Comparison of ENCODE assay signal across 10 cellular contexts in the genomic region with DNA sequence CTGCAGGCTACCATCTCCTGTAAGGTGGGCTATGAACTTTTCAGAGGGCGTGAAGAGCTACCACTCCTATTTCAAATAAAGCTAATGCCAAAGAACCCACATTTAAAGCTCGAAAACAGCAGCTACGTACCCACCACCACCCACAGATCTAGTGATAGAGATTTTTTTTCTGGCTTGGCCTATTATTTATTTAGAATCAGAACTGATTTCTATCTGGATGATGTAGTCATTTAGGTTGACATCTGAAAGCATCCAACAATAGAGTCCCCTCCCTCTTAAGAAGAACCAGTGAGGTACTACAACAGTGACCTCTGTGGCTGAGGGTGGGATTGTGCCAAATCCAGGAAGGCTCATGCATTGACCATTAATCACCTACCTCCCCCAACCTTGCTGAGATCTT.
DNase-seq lines count a peak whose midpoint lies in the region; ATAC-seq and TF ChIP-seq lines count a peak whose summit lies in the region.
"Had no signal": no experiment of that assay in that cellular context is flagged by ENCODE, and none has a peak within 500 bp of the region (broad histone marks: within the 10 kb centered on the region; RNA-seq: fewer than 3 reads in every experiment).

No MANE protein-coding gene starts in this region.

- peaks cover 20% of the 10 kb centered on the region for H3K9me3 Mint-ChIP-seq in activated CD4-positive, alpha-beta T cell treated with anti-CD3 and anti-CD28 coated beads, Interleukin-2, amount 10 ng/mL, durations not matched to agents 24 days and 14 days
- H3K9me3 Mint-ChIP-seq in stimulated activated effector memory CD8-positive, alpha-beta T cell treated with anti-CD3 and anti-CD28 coated beads, Interleukin-12 subunit alpha, Interleukin-12 subunit beta, amount 100 ng/mL, for 72 hours, result peaks cover 14% of the 10 kb centered on the region

- H3K4me2 ChIP-seq in MM.1S (ENCODE audit: low read depth, low read length), result peak overlapping the region; percentile 74; the same call in 1 of the 2 replicates

- no peak for TF ChIP-seq EP300 in stomach (IDR thresholded peaks at IDR 0.05)

- H3K27me3 ChIP-seq in MM.1S (replicated peaks; ENCODE audit: insufficient read depth, low read length) (no peaks in the 10 kb centered on the region), stomach (no peaks in the 10 kb centered on the region)

- H3K27ac ChIP-seq in MM.1S (ENCODE audit: low read length) (peak overlapping the region; percentile 48; the same call in 1 of the 2 replicates), stomach (no peak overlapping the region)

- ATAC-seq in stimulated activated effector memory CD8-positive, alpha-beta T cell treated with anti-CD3 and anti-CD28 coated beads, Interleukin-12 subunit alpha, Interleukin-12 subunit beta, amount 100 ng/mL, for 72 hours, result peak; percentile 31

- H3K36me3 Mint-ChIP-seq in activated CD4-positive, alpha-beta T cell treated with anti-CD3 and anti-CD28 coated beads, Interleukin-2, amount 10 ng/mL, durations not matched to agents 24 days and 14 days (ENCODE audit: low read depth), result peaks cover 10% of the 10 kb centered on the region
- H3K36me3 Mint-ChIP-seq in stimulated activated effector memory CD8-positive, alpha-beta T cell treated with anti-CD3 and anti-CD28 coated beads, Interleukin-12 subunit alpha, Interleukin-12 subunit beta, amount 100 ng/mL, for 72 hours, result no peaks in the 10 kb centered on the region

- H2AFZ ChIP-seq in MM.1S (ENCODE audit: low read length), result peak overlapping the region; percentile 56; the same call in 1 of the 2 replicates

- H3K4me1 ChIP-seq in MM.1S (ENCODE audit: low read length) (peaks cover 19% of the 10 kb centered on the region), stomach (no peaks in the 10 kb centered on the region)

- DNase-seq in activated CD4-positive, alpha-beta T cell treated with anti-CD3 and anti-CD28 coated beads, Interleukin-2, amount 10 ng/mL, durations not matched to agents 24 days and 14 days, result no peak
- DNase-seq in activated CD4-positive, alpha-beta T cell treated with anti-CD3 and anti-CD28 coated beads for 4 hours, result no peak
- DNase-seq in MM.1S (no peak), dermis blood vessel endothelial cell (peak; percentile 19), stomach (no peak), ACHN (no peak), NCI-H345 (lab: John Stamatoyannopoulos, UW) (no peak)
- no peak for DNase-seq in stimulated activated effector memory CD8-positive, alpha-beta T cell treated with anti-CD3 and anti-CD28 coated beads, Interleukin-12 subunit alpha, Interleukin-12 subunit beta, amount 100 ng/mL, for 72 hours (ENCODE audit: low spot score in 2 of 2)
- DNase-seq: activated CD8-positive, alpha-beta memory T cell treated with anti-CD3 and anti-CD28 coated beads, Interleukin-2, amount 50 U/mL, for 48 hours; NCI-H774 had no signal

- H3K27ac Mint-ChIP-seq in activated CD4-positive, alpha-beta T cell treated with anti-CD3 and anti-CD28 coated beads, Interleukin-2, amount 10 ng/mL, durations not matched to agents 24 days and 14 days, result no peak overlapping the region
- H3K27ac Mint-ChIP-seq in stimulated activated effector memory CD8-positive, alpha-beta T cell treated with anti-CD3 and anti-CD28 coated beads, Interleukin-12 subunit alpha, Interleukin-12 subunit beta, amount 100 ng/mL, for 72 hours, result peak overlapping the region; percentile 84

- TF ChIP-seq POLR2A in stomach (IDR thresholded peaks at IDR 0.05), result no peak

- no peaks in the 10 kb centered on the region for H4K20me1 ChIP-seq in MM.1S (ENCODE audit: insufficient read depth, low read length)

- H3K9me2 ChIP-seq in MM.1S (replicated peaks; ENCODE audit: insufficient read depth, low read length), result no peaks in the 10 kb centered on the region

- H3K4me3 Mint-ChIP-seq in activated CD4-positive, alpha-beta T cell treated with anti-CD3 and anti-CD28 coated beads, Interleukin-2, amount 10 ng/mL, durations not matched to agents 24 days and 14 days, result peak overlapping the region; percentile 29
- H3K4me3 Mint-ChIP-seq in stimulated activated effector memory CD8-positive, alpha-beta T cell treated with anti-CD3 and anti-CD28 coated beads, Interleukin-12 subunit alpha, Interleukin-12 subunit beta, amount 100 ng/mL, for 72 hours, result peak overlapping the region; percentile 36

- no peaks in the 10 kb centered on the region for H3K79me2 ChIP-seq in MM.1S (ENCODE audit: low read length)

- intact Hi-C loops in activated CD4-positive, alpha-beta T cell treated with anti-CD3 and anti-CD28 coated beads, Interleukin-2, amount 10 ng/mL, durations not matched to agents 24 days and 14 days (cut with micrococcal nuclease), result no loop called here
- intact Hi-C loops in stomach (cut with DNase I; ENCODE audit: low total_unique reads), result no loop called here

- H3K9me3 ChIP-seq in MM.1S (replicated peaks; ENCODE audit: insufficient read depth, low read length), result no peaks in the 10 kb centered on the region
- H3K9me3 ChIP-seq in stomach, result peaks cover 0 to 14% (median 6%) of the 10 kb centered on the region in 4 donors

- WGBS in stomach, 5 donors, result 75 to 97% (median 84%) methylated on average over 3 of the region's 3 CpGs

- no peaks in the 10 kb centered on the region for H3K27me3 Mint-ChIP-seq in activated CD4-positive, alpha-beta T cell treated with anti-CD3 and anti-CD28 coated beads, Interleukin-2, amount 10 ng/mL, durations not matched to agents 24 days and 14 days

- in situ Hi-C loops in ACHN (cut with HindIII; ENCODE audit: low pct_ligation_motif_present, low pct_unique_long_range_greater_than_20kb, low sequenced_read_pairs), result no loop called here

- H3K9ac ChIP-seq in MM.1S (ENCODE audit: low read length), result 0 out of 2 replicates have a peak overlapping the region, but pooled peaks have one; percentile 14

- peaks cover 47% of the 10 kb centered on the region for H3K4me1 Mint-ChIP-seq in activated CD4-positive, alpha-beta T cell treated with anti-CD3 and anti-CD28 coated beads, Interleukin-2, amount 10 ng/mL, durations not matched to agents 24 days and 14 days
- peaks cover 75% of the 10 kb centered on the region for H3K4me1 Mint-ChIP-seq in stimulated activated effector memory CD8-positive, alpha-beta T cell treated with anti-CD3 and anti-CD28 coated beads, Interleukin-12 subunit alpha, Interleukin-12 subunit beta, amount 100 ng/mL, for 72 hours

- H3K4me3 ChIP-seq in MM.1S (ENCODE audit: low read length) (no peak overlapping the region), stomach (no peak overlapping the region)

- H3K36me3 ChIP-seq in MM.1S (replicated peaks; ENCODE audit: insufficient read depth, low read length), result no peaks in the 10 kb centered on the region
- H3K36me3 ChIP-seq in stomach, result no peaks in the 10 kb centered on the region

- no peaks in the 10 kb centered on the region for H3F3A ChIP-seq in MM.1S (ENCODE audit: insufficient read depth, low read length)

- TF ChIP-seq CTCF in MM.1S (IDR thresholded peaks at IDR 0.05; ENCODE audit: low read length) (peak; percentile 47), stomach (IDR thresholded peaks at IDR 0.05) (no peak)
